Comparison of ENCODE assay signal across 8 cellular contexts in genomic region chr16:56729736-56730662, GRCh38. TPM values are rescaled to one million over a fixed set of nuclear protein-coding genes. Genes with fewer than 3 reads are reported as not detected.
A peak's percentile ranks its signal among the peaks of the same experiment; 100 is the strongest.
DNase-seq lines count a peak whose midpoint lies in the region; ATAC-seq lines count a peak whose summit lies in the region.

NUP93 (plus strand) TSS chr16:56730129; CDS start chr16:56748248, 18,119 bp downstream.

- peak; percentile 80 for ATAC-seq in GM21825 (IDR thresholded peaks at IDR 0.05; ENCODE audit: unreplicated experiment)
- peak; percentile 99 for ATAC-seq in naive thymus-derived CD4-positive, alpha-beta T cell
- ATAC-seq in stimulated activated memory B cell treated with anti-CD40 and anti-IgM and Interleukin-4, amounts not matched to agents 10 μg/mL and 1 μg/mL and 100 μg/mL, for 72 hours: peak; percentile 96

- no peaks in the 10 kb centered on the region for H3K9me3 ChIP-seq in naive thymus-derived CD4-positive, alpha-beta T cell (ENCODE audit: control insufficient read depth in 2 of 3, low read length in 3 of 3)

- peaks cover 0 to 4% (median 0%) of the 10 kb centered on the region in 5 donors for H3K36me3 Mint-ChIP-seq in naive thymus-derived CD4-positive, alpha-beta T cell
- no peaks in the 10 kb centered on the region for H3K36me3 Mint-ChIP-seq in stimulated activated memory B cell treated with anti-CD40 and anti-IgM and Interleukin-4, amounts not matched to agents 10 μg/mL and 1 μg/mL and 100 μg/mL, for 72 hours

- peaks cover 0 to 4% (median 0%) of the 10 kb centered on the region in 3 experiments for H3K36me3 ChIP-seq in naive thymus-derived CD4-positive, alpha-beta T cell (ENCODE audit: control insufficient read depth in 2 of 3, insufficient read depth in 3 of 3, low read length in 3 of 3)

- H3K4me3 Mint-ChIP-seq in naive thymus-derived CD4-positive, alpha-beta T cell: peak within 1 kb of the TSS in 1 of 10 donors; percentile 90
- H3K4me3 Mint-ChIP-seq in stimulated activated memory B cell treated with anti-CD40 and anti-IgM and Interleukin-4, amounts not matched to agents 10 μg/mL and 1 μg/mL and 100 μg/mL, for 72 hours: peak within 1 kb of the TSS; percentile 91

- intact Hi-C loops in naive thymus-derived CD4-positive, alpha-beta T cell (cut with micrococcal nuclease): loop anchor here (1.0 to 10.0 kb wide), 9 partner anchors 21 to 1465 kb away; partner anchors contain the start of genes HERPUD1 (in 2 of the 2), MT1X (in 2 of the 2), CSNK2A2 (in 1 of the 2) and NUDT21 (in 1 of the 2)

- no peaks in the 10 kb centered on the region for H3K27me3 ChIP-seq in naive thymus-derived CD4-positive, alpha-beta T cell (ENCODE audit: control insufficient read depth in 2 of 2, insufficient read depth in 2 of 2, low read length in 2 of 2)

- peak within 1 kb of the TSS; percentile 82 for H3K4me3 ChIP-seq in naive thymus-derived CD4-positive, alpha-beta T cell (ENCODE audit: low read length)

- POLR2A ChIA-PET in naive thymus-derived CD4-positive, alpha-beta T cell (lab: Charles Lee): interaction anchor here (0.7 to 1.6 kb wide), 4 partner anchors 14 to 183 kb away, joined by 3 to 20 read pairs (median 5); no protein-coding TSS in a partner anchor

- peak within 1 kb of the TSS in 7 of 9 donors; percentile 82 to 98 (median 94) for H3K27ac Mint-ChIP-seq in naive thymus-derived CD4-positive, alpha-beta T cell
- H3K27ac Mint-ChIP-seq in stimulated activated memory B cell treated with anti-CD40 and anti-IgM and Interleukin-4, amounts not matched to agents 10 μg/mL and 1 μg/mL and 100 μg/mL, for 72 hours: peak within 1 kb of the TSS; percentile 88

- peak within 1 kb of the TSS; percentile 84 for H3K27ac ChIP-seq in naive thymus-derived CD4-positive, alpha-beta T cell (ENCODE audit: low read depth, low read length)

- DNase-seq in DMS79 (lab: John Stamatoyannopoulos, UW) (peak; percentile 63), Kasumi-1 (lab: John Stamatoyannopoulos, UW) (peak; percentile 90 to 93), RKO (ENCODE audit: low spot score) (peak; percentile 92), activated T-helper 1 cell treated with Interleukin-2 at 50 U/mL for 16 hours (ENCODE audit: low read depth) (peak; percentile 84), fibroblast of gingiva (ENCODE audit: low read depth) (peak; percentile 90)
- DNase-seq in naive thymus-derived CD4-positive, alpha-beta T cell: peak; percentile 76 to 90 (median 88)

- peaks cover 10 to 31% (median 26%) of the 10 kb centered on the region in 7 donors for H3K4me1 Mint-ChIP-seq in naive thymus-derived CD4-positive, alpha-beta T cell
- H3K4me1 Mint-ChIP-seq in stimulated activated memory B cell treated with anti-CD40 and anti-IgM and Interleukin-4, amounts not matched to agents 10 μg/mL and 1 μg/mL and 100 μg/mL, for 72 hours: peaks cover 14% of the 10 kb centered on the region

- CTCF ChIA-PET in naive thymus-derived CD4-positive, alpha-beta T cell (lab: Charles Lee): no interaction called here

- no peaks in the 10 kb centered on the region for H3K27me3 Mint-ChIP-seq in naive thymus-derived CD4-positive, alpha-beta T cell
- no peaks in the 10 kb centered on the region for H3K27me3 Mint-ChIP-seq in stimulated activated memory B cell treated with anti-CD40 and anti-IgM and Interleukin-4, amounts not matched to agents 10 μg/mL and 1 μg/mL and 100 μg/mL, for 72 hours

- no peaks in the 10 kb centered on the region for H3K9me3 Mint-ChIP-seq in naive thymus-derived CD4-positive, alpha-beta T cell
- H3K9me3 Mint-ChIP-seq in stimulated activated memory B cell treated with anti-CD40 and anti-IgM and Interleukin-4, amounts not matched to agents 10 μg/mL and 1 μg/mL and 100 μg/mL, for 72 hours: no peaks in the 10 kb centered on the region

- peaks cover 22 to 23% of the 10 kb centered on the region in 2 donors for H3K4me1 ChIP-seq in naive thymus-derived CD4-positive, alpha-beta T cell (ENCODE audit: control insufficient read depth in 2 of 2, insufficient read depth in 2 of 2, low read length in 2 of 2)

RNA-seq across cellular contexts. Expression of gene NUP93, which starts in this region (rescaled TPM):
- total RNA-seq in naive thymus-derived CD4-positive, alpha-beta T cell: 10 to 100 TPM; 53.0 to 90.5 (median 58.3) TPM
- 10 to 100 TPM; 64.5 to 83.2 TPM for polyA plus RNA-seq in naive thymus-derived CD4-positive, alpha-beta T cell

Comparison
In these comparisons a context has a peak if more than half of its experiments do, and no peak if none do; other contexts are left out.
1. Peak in every context shown above with its lines: DNase-seq, ATAC-seq, H3K4me3 ChIP-seq and H3K27ac ChIP-seq.